1 cellular context compared by ENCODE assay signal in genomic region chr1:10426535-10426848, GRCh38.
TF ChIP-seq lines count a peak whose summit lies in the region.

No MANE protein-coding gene starts in this region.

TF ChIP-seq in K562, 482 proteins besides CTCF, POLR2A, EP300 and RAD21:
- TF ChIP-seq ZBTB33 (CRISPR knock-in tag; IDR thresholded peaks at IDR 0.05), result peak; percentile 81
TF ChIP-seq in K562: peak in this region for 1; not testable (repeated sequence) for 481.
